ENCODE assay signal across 15 cellular contexts in the genomic region with DNA sequence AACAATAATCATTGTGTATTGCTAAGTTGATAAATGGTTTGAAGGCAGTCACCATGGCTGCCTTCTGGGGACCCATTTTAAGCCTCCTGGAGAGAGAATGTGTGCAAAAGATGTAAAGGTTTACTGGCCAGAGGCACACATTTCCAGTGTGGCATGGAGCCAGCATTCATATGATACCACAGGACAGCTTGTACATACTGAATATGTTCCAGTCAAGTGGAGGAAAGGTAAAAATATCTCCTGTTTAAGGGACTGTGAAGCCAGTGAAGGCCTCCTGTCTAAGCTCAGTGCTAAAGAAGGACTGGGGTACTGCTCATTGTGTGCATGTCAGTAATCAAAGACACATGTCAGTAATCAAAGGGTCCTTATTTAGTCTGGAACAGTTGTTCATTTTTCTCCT.
DNase-seq lines count a peak whose midpoint lies in the region; ATAC-seq and TF ChIP-seq lines count a peak whose summit lies in the region.
"Had no signal": no experiment of that assay in that cellular context is flagged by ENCODE, and none has a peak within 500 bp of the region (broad histone marks: within the 10 kb centered on the region; RNA-seq: fewer than 3 reads in every experiment).

No MANE protein-coding gene starts in this region.

- no peaks in the 10 kb centered on the region for H4K20me1 ChIP-seq in mammary epithelial cell (ENCODE audit: insufficient read depth, low read length)

- TF ChIP-seq CTCF in MCF 10A (IDR thresholded peaks at IDR 0.05; ENCODE audit: unreplicated experiment) (no peak), mammary epithelial cell (conservative IDR thresholded peaks at IDR 0.05 in 1 of 2, IDR thresholded peaks at IDR 0.05 in 1 of 2; ENCODE audit: extremely low read depth in 1 of 2, insufficient read depth in 1 of 2, low read depth in 1 of 2, low read length in 2 of 2) (no peak), left ventricle myocardium inferior (IDR thresholded peaks at IDR 0.05; ENCODE audit: borderline replicate concordance) (no peak)

- in situ Hi-C loops in mammary epithelial cell (cut with MboI; ENCODE audit: low sequenced_read_pairs in 2 of 2) = no loop called here

- H3K36me3 ChIP-seq in mammary epithelial cell (ENCODE audit: insufficient read depth, low read length) (no peaks in the 10 kb centered on the region), adipocyte (ENCODE audit: control insufficient read depth, insufficient read depth, low read length, severe bottlenecking) (no peaks in the 10 kb centered on the region), left ventricle myocardium inferior (no peaks in the 10 kb centered on the region)
- H3K36me3 ChIP-seq: adrenal gland had no signal

- H3K27ac ChIP-seq in mammary epithelial cell (ENCODE audit: insufficient read depth, low read depth, low read length) (no peak overlapping the region), left ventricle myocardium inferior (replicated peaks) (peak overlapping the region; percentile 59)
- H3K27ac ChIP-seq: adrenal gland had no signal

- H3K9ac ChIP-seq in mammary epithelial cell (ENCODE audit: insufficient read depth, low read length) = no peak overlapping the region
- no peak overlapping the region for H3K9ac ChIP-seq in adipocyte (ENCODE audit: low read length)

- no peak overlapping the region for H3K4me2 ChIP-seq in mammary epithelial cell (ENCODE audit: insufficient read depth, low read depth, low read length)
- H3K4me2 ChIP-seq: smooth muscle cell had no signal

- H2AFZ ChIP-seq in mammary epithelial cell (ENCODE audit: low read depth, low read length) = no peak overlapping the region

- intact Hi-C loops in MCF 10A (cut with micrococcal nuclease) = no loop called here
- intact Hi-C loops in mammary epithelial cell (cut with micrococcal nuclease) = no loop called here
- intact Hi-C loops in left ventricle myocardium inferior (cut with micrococcal nuclease) = no loop called here
- intact Hi-C loops in activated CD4-positive, alpha-beta memory T cell treated with anti-CD3 and anti-CD28 coated beads for 36 hours (cut with micrococcal nuclease) = loop anchor here (10.0 kb wide), 1 partner anchor 265 kb away; no protein-coding TSS in a partner anchor

- H3K4me3 Mint-ChIP-seq in MCF 10A (ENCODE audit: unreplicated experiment) = no peak overlapping the region
- H3K4me3 Mint-ChIP-seq in activated CD4-positive, alpha-beta memory T cell treated with anti-CD3 and anti-CD28 coated beads for 36 hours = no peak overlapping the region
- H3K4me3 Mint-ChIP-seq: stimulated activated memory B cell treated with anti-CD40 and anti-IgM and Interleukin-4, amounts not matched to agents 10 μg/mL and 1 μg/mL and 100 μg/mL, for 72 hours; type B pancreatic cell had no signal

- ATAC-seq in GM21381 (IDR thresholded peaks at IDR 0.05; ENCODE audit: unreplicated experiment) = no peak
- ATAC-seq: stimulated activated memory B cell treated with anti-CD40 and anti-IgM and Interleukin-4, amounts not matched to agents 10 μg/mL and 1 μg/mL and 100 μg/mL, for 72 hours had no signal

- H3K4me1 Mint-ChIP-seq in MCF 10A (ENCODE audit: insufficient read depth, unreplicated experiment) = peaks cover 6% of the 10 kb centered on the region
- no peaks in the 10 kb centered on the region for H3K4me1 Mint-ChIP-seq in activated CD4-positive, alpha-beta memory T cell treated with anti-CD3 and anti-CD28 coated beads for 36 hours (ENCODE audit: low read depth)
- H3K4me1 Mint-ChIP-seq: stimulated activated memory B cell treated with anti-CD40 and anti-IgM and Interleukin-4, amounts not matched to agents 10 μg/mL and 1 μg/mL and 100 μg/mL, for 72 hours had no signal

- CTCF ChIA-PET in MCF 10A (lab: Yijun Ruan, JAX) = interaction anchor here (0.6 kb wide), 1 partner anchor 116 kb away, joined by 4 read pairs; no protein-coding TSS in a partner anchor
- CTCF ChIA-PET in mammary epithelial cell (lab: Charles Lee; ENCODE audit: low non-redundant PET) = no interaction called here
- CTCF ChIA-PET in activated CD4-positive, alpha-beta memory T cell treated with anti-CD3 and anti-CD28 coated beads for 36 hours (lab: Charles Lee) = no interaction called here

- no peaks in the 10 kb centered on the region for H3K79me2 ChIP-seq in mammary epithelial cell (ENCODE audit: insufficient read depth, low read length)

- dilution Hi-C loops in mammary epithelial cell (cut with HindIII; ENCODE audit: low sequenced_read_pairs) = no loop called here

- no peak overlapping the region for H3K27ac Mint-ChIP-seq in MCF 10A (ENCODE audit: low read depth, unreplicated experiment)
- no peak overlapping the region for H3K27ac Mint-ChIP-seq in activated CD4-positive, alpha-beta memory T cell treated with anti-CD3 and anti-CD28 coated beads for 36 hours
- H3K27ac Mint-ChIP-seq: stimulated activated memory B cell treated with anti-CD40 and anti-IgM and Interleukin-4, amounts not matched to agents 10 μg/mL and 1 μg/mL and 100 μg/mL, for 72 hours; type B pancreatic cell had no signal

- peak; percentile 10 for DNase-seq in MCF 10A (ENCODE audit: unreplicated experiment)
- DNase-seq in mammary epithelial cell = no peak
- peak; percentile 20 for DNase-seq in adipocyte (ENCODE audit: low read depth)
- DNase-seq in left ventricle myocardium inferior = peak; percentile 30
- DNase-seq in dedifferentiated amniotic fluid mesenchymal stem cell (ENCODE audit: extremely low spot score) = no peak
- DNase-seq in SHP77 treated with DMSO at 0.1 percent for 48 hours (lab: John Stamatoyannopoulos, UW) = no peak
- no peak for DNase-seq in activated CD4-positive, alpha-beta memory T cell treated with anti-CD3 and anti-CD28 coated beads for 36 hours
- DNase-seq: adrenal gland, GF-D8, head of caudate nucleus, NCI-H226 had no signal

- BruUV-seq in MCF 10A (replicated peaks; lab: Mats Ljungman, UMichigan) (no TSS peak), mammary epithelial cell (replicated peaks; lab: Mats Ljungman, UMichigan) (no TSS peak)

- no peaks in the 10 kb centered on the region for H3K27me3 Mint-ChIP-seq in MCF 10A (ENCODE audit: insufficient read depth, unreplicated experiment)
- no peaks in the 10 kb centered on the region for H3K27me3 Mint-ChIP-seq in activated CD4-positive, alpha-beta memory T cell treated with anti-CD3 and anti-CD28 coated beads for 36 hours
- H3K27me3 Mint-ChIP-seq: stimulated activated memory B cell treated with anti-CD40 and anti-IgM and Interleukin-4, amounts not matched to agents 10 μg/mL and 1 μg/mL and 100 μg/mL, for 72 hours; type B pancreatic cell had no signal

- no peaks in the 10 kb centered on the region for H3K9me3 Mint-ChIP-seq in MCF 10A (ENCODE audit: unreplicated experiment)
- H3K9me3 Mint-ChIP-seq in activated CD4-positive, alpha-beta memory T cell treated with anti-CD3 and anti-CD28 coated beads for 36 hours = no peaks in the 10 kb centered on the region
- H3K9me3 Mint-ChIP-seq: stimulated activated memory B cell treated with anti-CD40 and anti-IgM and Interleukin-4, amounts not matched to agents 10 μg/mL and 1 μg/mL and 100 μg/mL, for 72 hours; type B pancreatic cell had no signal

- no peaks in the 10 kb centered on the region for H3K36me3 Mint-ChIP-seq in MCF 10A (ENCODE audit: insufficient read depth, unreplicated experiment)
- peaks cover 8% of the 10 kb centered on the region for H3K36me3 Mint-ChIP-seq in activated CD4-positive, alpha-beta memory T cell treated with anti-CD3 and anti-CD28 coated beads for 36 hours

- POLR2A ChIA-PET in MCF 10A (lab: Yijun Ruan, JAX) = interaction anchor here (0.6 to 1.0 kb wide), 2 partner anchors 14 to 21 kb away, joined by 3 to 4 read pairs; no protein-coding TSS in a partner anchor
- POLR2A ChIA-PET in activated CD4-positive, alpha-beta memory T cell treated with anti-CD3 and anti-CD28 coated beads for 36 hours (lab: Charles Lee) = no interaction called here

- H3K4me3 ChIP-seq in mammary epithelial cell (replicated peaks in 1 of 3; ENCODE audit: insufficient read depth in 1 of 3, low read depth in 2 of 3, low read length in 3 of 3) (no peak overlapping the region), adipocyte (ENCODE audit: low read length) (no peak overlapping the region), left ventricle myocardium inferior (no peak overlapping the region)
- H3K4me3 ChIP-seq: adrenal gland, smooth muscle cell had no signal

- H3K4me1 ChIP-seq in mammary epithelial cell (ENCODE audit: insufficient read depth, low read length) (no peaks in the 10 kb centered on the region), adipocyte (ENCODE audit: control insufficient read depth, insufficient read depth, low read length) (peaks cover 14% of the 10 kb centered on the region), left ventricle myocardium inferior (peaks cover 38% of the 10 kb centered on the region)

- H3K9me3 ChIP-seq in mammary epithelial cell (replicated peaks; ENCODE audit: insufficient read depth, low read length) (no peaks in the 10 kb centered on the region), adipocyte (ENCODE audit: control insufficient read depth, low read length) (no peaks in the 10 kb centered on the region), left ventricle myocardium inferior (replicated peaks) (no peaks in the 10 kb centered on the region)
- H3K9me3 ChIP-seq: adrenal gland had no signal

- H3K27me3 ChIP-seq in mammary epithelial cell (ENCODE audit: insufficient read depth, low read length) = no peaks in the 10 kb centered on the region
- H3K27me3 ChIP-seq in adipocyte (replicated peaks; ENCODE audit: control insufficient read depth, insufficient read depth, low read length) = no peaks in the 10 kb centered on the region
- H3K27me3 ChIP-seq in left ventricle myocardium inferior (ENCODE audit: low read depth) = no peaks in the 10 kb centered on the region
- H3K27me3 ChIP-seq: adrenal gland had no signal

Comparison
In these comparisons a context has a peak if more than half of its experiments do, and no peak if none do; other contexts are left out.
1. DNase-seq: peak in MCF 10A (single experiment), adipocyte (single experiment) and left ventricle myocardium inferior (single experiment); none in mammary epithelial cell (single experiment), dedifferentiated amniotic fluid mesenchymal stem cell (single experiment), SHP77 treated with DMSO at 0.1 percent for 48 hours (single experiment) and activated CD4-positive, alpha-beta memory T cell treated with anti-CD3 and anti-CD28 coated beads for 36 hours (single experiment).